ENCODE assay signal across 18 cellular contexts in genomic region chr9:79895232-79895631, GRCh38.
"Had no signal": no experiment of that assay in that cellular context is flagged by ENCODE, and none has a peak within 500 bp of the region (broad histone marks: within the 10 kb centered on the region; RNA-seq: fewer than 3 reads in every experiment).

No MANE protein-coding gene starts in this region.

- H3K36me3 ChIP-seq: heart left ventricle, neural progenitor cell, ovary, suprapubic skin, thyroid gland had no signal

- H3K4me3 Mint-ChIP-seq: natural killer cell, neural progenitor cell, type B pancreatic cell had no signal

- H3K9me3 Mint-ChIP-seq: natural killer cell, neural progenitor cell, type B pancreatic cell had no signal

- H3K4me1 Mint-ChIP-seq: natural killer cell had no signal

- H3K36me3 Mint-ChIP-seq: natural killer cell, neural progenitor cell, type B pancreatic cell had no signal

- H3K4me3 ChIP-seq: dorsolateral prefrontal cortex, heart left ventricle, neural progenitor cell, ovary, smooth muscle cell, suprapubic skin, thyroid gland had no signal

- DNase-seq: cortex of kidney; dorsolateral prefrontal cortex; effector CD8-positive, alpha-beta T cell; heart left ventricle; hippocampal formation; left colon; mesendoderm; natural killer cell; nucleus accumbens; ovary; right cardiac atrium; stimulated activated CD4-positive, alpha-beta T cell treated with anti-CD3 and anti-CD28 coated beads, Interleukin-2, amount 100 ng/mL, for 48 hours; stimulated activated naive CD8-positive, alpha-beta T cell treated with anti-CD3 and anti-CD28 coated beads, Interleukin-15, Interleukin-2, amounts not matched to agents 100 U/mL and 50 U/mL, for 24 hours; thyroid gland had no signal

- H3K27me3 ChIP-seq: heart left ventricle, neural progenitor cell, ovary, suprapubic skin, thyroid gland had no signal

- H3K9me3 ChIP-seq: heart left ventricle, ovary, suprapubic skin, thyroid gland had no signal

- H3K27ac Mint-ChIP-seq: natural killer cell, neural progenitor cell, type B pancreatic cell had no signal
